ENCODE assay signal across 1 cellular context in genomic region chr12:124007810-124008570, GRCh38.
TF ChIP-seq lines count a peak whose summit lies in the region.

No MANE protein-coding gene starts in this region.

TF ChIP-seq in IMR-90, 13 proteins besides CTCF, POLR2A, EP300 and RAD21 (continued from another document):
- no peak for TF ChIP-seq ELK1 (IDR thresholded peaks at IDR 0.05; ENCODE audit: borderline replicate concordance, low read depth, low read length)
